1 cellular context compared by ENCODE assay signal in genomic region chr6:139311826-139312225, GRCh38.
TF ChIP-seq lines count a peak whose summit lies in the region.

No MANE protein-coding gene starts in this region.

TF ChIP-seq in IMR-90, 13 proteins besides CTCF, POLR2A, EP300 and RAD21 (continued from another document):
- TF ChIP-seq ELK1 (IDR thresholded peaks at IDR 0.05; ENCODE audit: borderline replicate concordance, low read depth, low read length), result no peak
- no peak for TF ChIP-seq SMC3 (IDR thresholded peaks at IDR 0.05; ENCODE audit: low read depth, low read length)
- no peak for TF ChIP-seq RCOR1 (IDR thresholded peaks at IDR 0.05; ENCODE audit: insufficient replicate concordance, low read length)
- no peak for TF ChIP-seq RFX5 (IDR thresholded peaks at IDR 0.05; ENCODE audit: low read depth, low read length)
- TF ChIP-seq BHLHE40 (IDR thresholded peaks at IDR 0.05; ENCODE audit: low read depth, low read length), result no peak
